In the genomic region with DNA sequence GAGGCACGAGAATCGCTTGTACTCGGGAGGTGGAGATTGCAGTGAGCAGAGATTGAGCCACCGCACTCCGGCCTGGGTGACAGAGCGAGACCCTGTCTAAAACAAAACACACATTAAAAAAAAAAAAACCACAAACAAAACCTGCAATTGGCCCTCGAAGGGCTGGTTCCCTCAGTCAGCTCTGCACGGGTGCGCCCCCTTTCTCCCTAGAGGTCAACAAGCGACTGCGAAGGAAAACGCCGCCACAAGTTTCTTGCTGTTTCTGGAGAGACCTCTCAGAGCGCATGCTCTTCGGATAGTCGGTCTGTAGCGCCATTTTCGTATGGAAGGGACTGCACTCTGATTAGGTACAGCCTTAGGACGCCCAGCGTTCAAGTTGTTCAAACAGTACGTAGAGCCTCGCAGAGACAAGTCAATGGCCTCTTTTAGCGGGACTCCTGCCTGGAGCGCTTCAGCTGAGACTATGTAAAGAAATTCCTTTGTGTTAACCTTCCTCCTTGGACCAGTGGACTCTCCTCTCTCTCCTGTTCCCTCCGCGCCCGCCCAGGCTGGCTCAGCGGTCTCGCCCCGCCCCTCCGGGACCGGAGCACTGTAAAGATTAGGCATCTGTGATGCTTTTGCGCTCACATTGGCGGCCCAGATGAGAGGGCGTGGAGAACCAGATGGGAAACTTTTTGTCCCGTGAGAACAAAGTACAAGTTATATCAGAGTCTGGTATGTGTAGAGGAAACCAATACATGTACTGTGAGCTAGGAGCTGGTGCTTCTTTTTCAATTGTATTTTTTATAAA, we compare ENCODE assay signal across 1 cellular context.
TF ChIP-seq lines count a peak whose summit lies in the region.

No MANE protein-coding gene starts in this region.

TF ChIP-seq in HEK293, 187 proteins besides CTCF, POLR2A, EP300 and RAD21 (continued from another document):
- TF ChIP-seq ZNF248 (tag by site-specific recombination; IDR thresholded peaks at IDR 0.05) (no peak), GLIS1 (tag by site-specific recombination; IDR thresholded peaks at IDR 0.05) (no peak)
